ENCODE assay signal across 22 cellular contexts in genomic region chr16:88606146-88606757, GRCh38. TPM values are rescaled to one million over a fixed set of nuclear protein-coding genes. Genes with fewer than 3 reads are reported as not detected.
"Had no signal": no experiment of that assay in that cellular context is flagged by ENCODE, and none has a peak within 500 bp of the region (broad histone marks: within the 10 kb centered on the region; RNA-seq: fewer than 3 reads in every experiment).

No MANE protein-coding gene starts in this region.

- H3K4me1 ChIP-seq: body of pancreas, pancreas had no signal

- H3K4me3 ChIP-seq: body of pancreas, cardiac muscle cell, pancreas had no signal

- H3K9me3 ChIP-seq: body of pancreas, pancreas had no signal

- H3K27ac ChIP-seq: body of pancreas, cardiac muscle cell, pancreas had no signal

- H3K27me3 ChIP-seq: body of pancreas, cardiac muscle cell, pancreas had no signal

- FAIRE-seq: pancreas had no signal

- ATAC-seq: activated CD8-positive, alpha-beta T cell treated with anti-CD3 and anti-CD28 coated beads, Interleukin-2, amount 10 ng/mL, durations not matched to agents 7 days and 5 days; body of pancreas; naive thymus-derived CD8-positive, alpha-beta T cell; pancreas had no signal

- DNase-seq: activated CD4-positive, alpha-beta T cell treated with anti-CD3 and anti-CD28 coated beads for 1 hour; activated CD4-positive, alpha-beta T cell treated with anti-CD3 and anti-CD28 coated beads, Interleukin-2, amount 50 U/mL, for 1 hour; activated CD8-positive, alpha-beta T cell treated with anti-CD3 and anti-CD28 coated beads, Interleukin-2, amount 10 ng/mL, durations not matched to agents 7 days and 5 days; activated gamma-delta T cell treated with Interleukin-2 at 50 U/mL for 16 hours; body of pancreas; dermis blood vessel endothelial cell; effector CD8-positive, alpha-beta T cell; foreskin melanocyte; hippocampal formation; left ventricle myocardium superior; mammary epithelial cell; naive thymus-derived CD8-positive, alpha-beta T cell; pancreas; right cardiac atrium; stimulated activated CD4-positive, alpha-beta T cell treated with anti-CD3 and anti-CD28 coated beads, Interleukin-1b, Interleukin-23, amount 100 ng/mL, for 48 hours; T-helper 1 cell had no signal

RNA-seq across cellular contexts. Expression of gene IL17C, which starts 32.1 kb away (rescaled TPM):
- total RNA-seq: activated T-helper 1 cell treated with anti-CD3 and anti-CD28 coated beads, Interleukin-12 subunit alpha, Interleukin-12 subunit beta, Interleukin-2, Interleukin-4 antibody, amounts not matched to agents 30 ng/mL and 10 ng/mL and 1 ng/mL, durations not matched to agents 14 hours and 24 hours and 36 hours; body of pancreas; cardiac muscle cell; dermis blood vessel endothelial cell; left ventricle myocardium superior; mammary epithelial cell; mesothelial cell of epicardium; pancreas; pulmonary artery endothelial cell; right cardiac atrium; skeletal muscle tissue; urinary bladder had no signal
- polyA plus RNA-seq: cardiac muscle cell, right cardiac atrium had no signal
